In genomic region chr16:89862732-89863131, GRCh38 we compare ENCODE assay signal across 16 cellular contexts. TPM values are rescaled to one million over a fixed set of nuclear protein-coding genes. Genes with fewer than 3 reads are reported as not detected.
DNase-seq lines count a peak whose midpoint lies in the region; ATAC-seq and TF ChIP-seq lines count a peak whose summit lies in the region.
"Had no signal": no experiment of that assay in that cellular context is flagged by ENCODE, and none has a peak within 500 bp of the region (broad histone marks: within the 10 kb centered on the region; RNA-seq: fewer than 3 reads in every experiment).

No MANE protein-coding gene starts in this region.

- no peak for TF ChIP-seq CTCF in CD8-positive, alpha-beta T cell (IDR thresholded peaks at IDR 0.05)
- TF ChIP-seq CTCF in lower lobe of right lung (IDR thresholded peaks at IDR 0.05) (no peak), ovary (IDR thresholded peaks at IDR 0.05) (no peak)

- peak overlapping the region; percentile 33 for H3K4me3 Mint-ChIP-seq in activated CD8-positive, alpha-beta memory T cell treated with anti-CD3 and anti-CD28 coated beads, Interleukin-2, amount 10 ng/mL, durations not matched to agents 7 days and 5 days
- H3K4me3 Mint-ChIP-seq in CD8-positive, alpha-beta T cell, result peak overlapping the region; percentile 55
- H3K4me3 Mint-ChIP-seq in activated T-helper 2 cell treated with anti-CD3 and anti-CD28 coated beads, Interferon-gamma antibody, Interleukin-2, Interleukin-4, amounts not matched to agents 10 μg/mL and 5 μg/mL and 100 μg/mL, durations not matched to agents 14 hours and 24 hours and 36 hours (ENCODE audit: low read depth), result peak overlapping the region; percentile 69
- H3K4me3 Mint-ChIP-seq: HFFc6, neural crest cell had no signal

- DNase-seq in activated CD8-positive, alpha-beta memory T cell treated with anti-CD3 and anti-CD28 coated beads, Interleukin-2, amount 10 ng/mL, durations not matched to agents 7 days and 5 days, result no peak
- DNase-seq in activated CD8-positive, alpha-beta memory T cell treated with anti-CD3 and anti-CD28 coated beads, Interleukin-2, amount 50 U/mL, for 4 hours, result no peak
- no peak for DNase-seq in CD8-positive, alpha-beta T cell
- no peak for DNase-seq in activated T-helper 2 cell treated with anti-CD3 and anti-CD28 coated beads, Interferon-gamma antibody, Interleukin-2, Interleukin-4, amounts not matched to agents 10 μg/mL and 5 μg/mL and 100 μg/mL, durations not matched to agents 14 hours and 24 hours and 36 hours (ENCODE audit: low spot score)
- DNase-seq in lower lobe of right lung (no peak), SIG-M5 (lab: John Stamatoyannopoulos, UW) (no peak), ovary (no peak), KBM-7 (no peak)
- DNase-seq: effector CD8-positive, alpha-beta T cell; HFFc6; islet precursor cell; NCI-H1436 treated with DMSO at 0.1 percent for 48 hours; NCI-H774; Peyer's patch had no signal

- no peaks in the 10 kb centered on the region for H3K27me3 ChIP-seq in CD8-positive, alpha-beta T cell (ENCODE audit: insufficient read depth, low read length)
- no peaks in the 10 kb centered on the region for H3K27me3 ChIP-seq in lower lobe of right lung (ENCODE audit: low read depth)
- no peaks in the 10 kb centered on the region for H3K27me3 ChIP-seq in ovary
- H3K27me3 ChIP-seq: Peyer's patch had no signal

- POLR2A ChIA-PET in CD8-positive, alpha-beta T cell (lab: Charles Lee), result interaction anchor here (1.1 to 2.9 kb wide), 3 partner anchors 10 to 101 kb away, joined by 3 to 17 read pairs (median 3); partner anchors contain the start of gene TCF25

- no peaks in the 10 kb centered on the region for H3K9me3 Mint-ChIP-seq in activated CD8-positive, alpha-beta memory T cell treated with anti-CD3 and anti-CD28 coated beads, Interleukin-2, amount 10 ng/mL, durations not matched to agents 7 days and 5 days (ENCODE audit: low read depth)
- no peaks in the 10 kb centered on the region for H3K9me3 Mint-ChIP-seq in CD8-positive, alpha-beta T cell
- no peaks in the 10 kb centered on the region for H3K9me3 Mint-ChIP-seq in activated T-helper 2 cell treated with anti-CD3 and anti-CD28 coated beads, Interferon-gamma antibody, Interleukin-2, Interleukin-4, amounts not matched to agents 10 μg/mL and 5 μg/mL and 100 μg/mL, durations not matched to agents 14 hours and 24 hours and 36 hours
- H3K9me3 Mint-ChIP-seq: neural crest cell had no signal

- H3K36me3 Mint-ChIP-seq in activated CD8-positive, alpha-beta memory T cell treated with anti-CD3 and anti-CD28 coated beads, Interleukin-2, amount 10 ng/mL, durations not matched to agents 7 days and 5 days, result peaks cover 10% of the 10 kb centered on the region
- H3K36me3 Mint-ChIP-seq in CD8-positive, alpha-beta T cell, result no peaks in the 10 kb centered on the region
- H3K36me3 Mint-ChIP-seq in activated T-helper 2 cell treated with anti-CD3 and anti-CD28 coated beads, Interferon-gamma antibody, Interleukin-2, Interleukin-4, amounts not matched to agents 10 μg/mL and 5 μg/mL and 100 μg/mL, durations not matched to agents 14 hours and 24 hours and 36 hours (ENCODE audit: low read depth), result peaks cover 9% of the 10 kb centered on the region

- TF ChIP-seq EP300 in ovary (IDR thresholded peaks at IDR 0.05), result no peak

- TF ChIP-seq POLR2A in ovary (IDR thresholded peaks at IDR 0.05), result no peak

- no peak for ATAC-seq in activated CD8-positive, alpha-beta memory T cell treated with anti-CD3 and anti-CD28 coated beads, Interleukin-2, amount 10 ng/mL, durations not matched to agents 7 days and 5 days
- ATAC-seq in CD8-positive, alpha-beta T cell, result no peak
- ATAC-seq in lower lobe of right lung, result no peak

- intact Hi-C loops in CD8-positive, alpha-beta T cell (cut with DNase I, micrococcal nuclease), result loop anchor here in 1 of 2 experiments (5.0 kb wide), 1 partner anchor 45 kb away; the partner anchor contains the start of gene FANCA
- intact Hi-C loops in activated T-helper 2 cell treated with anti-CD3 and anti-CD28 coated beads, Interferon-gamma antibody, Interleukin-2, Interleukin-4, amounts not matched to agents 10 μg/mL and 5 μg/mL and 100 μg/mL, durations not matched to agents 14 hours and 24 hours and 36 hours (cut with micrococcal nuclease), result loop anchor here (5.0 kb wide), 1 partner anchor 140 kb away; the partner anchor contains the start of genes VPS9D1 and ZNF276
- intact Hi-C loops in lower lobe of right lung (cut with DNase I) (loop anchor here (10.0 kb wide), 1 partner anchor 158 kb away; the partner anchor contains the start of gene SPATA2L), ovary (cut with DNase I) (loop anchor here in 1 of 4 donors (5.0 kb wide), 1 partner anchor 155 kb away; no protein-coding TSS in a partner anchor)

- peaks cover 27% of the 10 kb centered on the region for H3K4me1 Mint-ChIP-seq in activated CD8-positive, alpha-beta memory T cell treated with anti-CD3 and anti-CD28 coated beads, Interleukin-2, amount 10 ng/mL, durations not matched to agents 7 days and 5 days
- peaks cover 29% of the 10 kb centered on the region for H3K4me1 Mint-ChIP-seq in CD8-positive, alpha-beta T cell (ENCODE audit: low read depth)
- peaks cover 29% of the 10 kb centered on the region for H3K4me1 Mint-ChIP-seq in activated T-helper 2 cell treated with anti-CD3 and anti-CD28 coated beads, Interferon-gamma antibody, Interleukin-2, Interleukin-4, amounts not matched to agents 10 μg/mL and 5 μg/mL and 100 μg/mL, durations not matched to agents 14 hours and 24 hours and 36 hours (ENCODE audit: low read depth)

- no peak overlapping the region for H3K27ac ChIP-seq in CD8-positive, alpha-beta T cell (ENCODE audit: low read depth, low read length)
- H3K27ac ChIP-seq in lower lobe of right lung (peak overlapping the region; percentile 88), ovary (no peak overlapping the region)
- H3K27ac ChIP-seq: VCaP had no signal

- peaks cover 14% of the 10 kb centered on the region for H3K27me3 Mint-ChIP-seq in activated CD8-positive, alpha-beta memory T cell treated with anti-CD3 and anti-CD28 coated beads, Interleukin-2, amount 10 ng/mL, durations not matched to agents 7 days and 5 days
- no peaks in the 10 kb centered on the region for H3K27me3 Mint-ChIP-seq in CD8-positive, alpha-beta T cell (ENCODE audit: low read depth)
- H3K27me3 Mint-ChIP-seq in activated T-helper 2 cell treated with anti-CD3 and anti-CD28 coated beads, Interferon-gamma antibody, Interleukin-2, Interleukin-4, amounts not matched to agents 10 μg/mL and 5 μg/mL and 100 μg/mL, durations not matched to agents 14 hours and 24 hours and 36 hours (ENCODE audit: low read depth), result no peaks in the 10 kb centered on the region

- in situ Hi-C loops in KBM-7 (cut with MboI; ENCODE audit: low pct_unique_long_range_greater_than_20kb, low sequenced_read_pairs), result no loop called here

- no peaks in the 10 kb centered on the region for H3K36me3 ChIP-seq in CD8-positive, alpha-beta T cell (ENCODE audit: insufficient read depth, low read length)
- H3K36me3 ChIP-seq in lower lobe of right lung (no peaks in the 10 kb centered on the region), ovary (no peaks in the 10 kb centered on the region)

- 92 to 95% (median 95%) methylated on average over 6 of the region's 6 CpGs for WGBS in ovary, 3 donors

- CTCF ChIA-PET in activated CD8-positive, alpha-beta memory T cell treated with anti-CD3 and anti-CD28 coated beads, Interleukin-2, amount 10 ng/mL, durations not matched to agents 7 days and 5 days (lab: Charles Lee), result interaction anchor here (1.0 to 5.6 kb wide), 8 partner anchors 21 to 164 kb away, joined by 3 to 93 read pairs (median 5); partner anchors contain the start of gene SPATA2L
- CTCF ChIA-PET in CD8-positive, alpha-beta T cell (lab: Charles Lee), result interaction anchor here (0.8 to 12.9 kb wide), 6 partner anchors 10 to 159 kb away, joined by 3 to 272 read pairs (median 18); partner anchors contain the start of genes SPATA2L and TCF25

- H3K9me3 ChIP-seq in CD8-positive, alpha-beta T cell (ENCODE audit: low read length), result peaks cover 4% of the 10 kb centered on the region
- H3K9me3 ChIP-seq in lower lobe of right lung (peaks cover 1% of the 10 kb centered on the region), ovary (no peaks in the 10 kb centered on the region)

- H3K4me1 ChIP-seq in CD8-positive, alpha-beta T cell (ENCODE audit: insufficient read depth, low read length), result peaks cover 30% of the 10 kb centered on the region
- H3K4me1 ChIP-seq in lower lobe of right lung (peaks cover 25% of the 10 kb centered on the region), ovary (ENCODE audit: insufficient read depth) (no peaks in the 10 kb centered on the region)

- H3K4me3 ChIP-seq in CD8-positive, alpha-beta T cell (ENCODE audit: low read depth, low read length), result no peak overlapping the region
- H3K4me3 ChIP-seq in lower lobe of right lung (no peak overlapping the region), ovary (no peak overlapping the region)
- H3K4me3 ChIP-seq: Peyer's patch had no signal

- H3K27ac Mint-ChIP-seq in activated CD8-positive, alpha-beta memory T cell treated with anti-CD3 and anti-CD28 coated beads, Interleukin-2, amount 10 ng/mL, durations not matched to agents 7 days and 5 days, result peak overlapping the region; percentile 87
- H3K27ac Mint-ChIP-seq in CD8-positive, alpha-beta T cell, result peak overlapping the region; percentile 85
- H3K27ac Mint-ChIP-seq in activated T-helper 2 cell treated with anti-CD3 and anti-CD28 coated beads, Interferon-gamma antibody, Interleukin-2, Interleukin-4, amounts not matched to agents 10 μg/mL and 5 μg/mL and 100 μg/mL, durations not matched to agents 14 hours and 24 hours and 36 hours, result peak overlapping the region; percentile 80
- H3K27ac Mint-ChIP-seq: HFFc6 had no signal

RNA-seq across cellular contexts. Expression of gene TCF25, which starts 10.7 kb away (rescaled TPM):
- 100 to 1,000 TPM; 181 to 216 TPM for total RNA-seq in activated CD8-positive, alpha-beta memory T cell treated with anti-CD3 and anti-CD28 coated beads, Interleukin-2, amount 10 ng/mL, durations not matched to agents 7 days and 5 days
- total RNA-seq in CD8-positive, alpha-beta T cell, result 100 to 1,000 TPM; 355 to 421 TPM
- total RNA-seq in activated T-helper 2 cell treated with anti-CD3 and anti-CD28 coated beads, Interferon-gamma antibody, Interleukin-2, Interleukin-4, amounts not matched to agents 10 μg/mL and 5 μg/mL and 100 μg/mL, durations not matched to agents 14 hours and 24 hours and 36 hours, result 211 and 213 TPM in 2 replicates
- total RNA-seq in lower lobe of right lung (152 TPM), ovary (100 to 1,000 TPM; 132 to 210 (median 185) TPM)
- 100 to 1,000 TPM; 122 to 186 TPM for polyA plus RNA-seq in ovary

RNA-seq across cellular contexts. Expression of gene SPIRE2, which starts 34.5 kb away (rescaled TPM):
- under 1 TPM; 0.44 to 0.80 TPM for total RNA-seq in activated CD8-positive, alpha-beta memory T cell treated with anti-CD3 and anti-CD28 coated beads, Interleukin-2, amount 10 ng/mL, durations not matched to agents 7 days and 5 days
- under 1 TPM in 1 of 2 experiments, not detected in 1; 0.76 TPM for total RNA-seq in CD8-positive, alpha-beta T cell
- 1.9 and 2.7 TPM in 2 replicates for total RNA-seq in activated T-helper 2 cell treated with anti-CD3 and anti-CD28 coated beads, Interferon-gamma antibody, Interleukin-2, Interleukin-4, amounts not matched to agents 10 μg/mL and 5 μg/mL and 100 μg/mL, durations not matched to agents 14 hours and 24 hours and 36 hours
- total RNA-seq in lower lobe of right lung (15.8 TPM), ovary (10 to 100 TPM in 1 of 7 donors, 1 to 10 TPM in 5, under 1 TPM in 1; 0.95 to 28.7 (median 6.1) TPM)
- 1 to 10 TPM; 2.5 to 2.9 TPM for polyA plus RNA-seq in ovary

RNA-seq across cellular contexts. Expression of gene FANCA, which starts 46.3 kb away (rescaled TPM):
- 100 to 1,000 TPM; 135 to 202 TPM for total RNA-seq in activated CD8-positive, alpha-beta memory T cell treated with anti-CD3 and anti-CD28 coated beads, Interleukin-2, amount 10 ng/mL, durations not matched to agents 7 days and 5 days
- total RNA-seq in CD8-positive, alpha-beta T cell, result 1 to 10 TPM; 5.6 to 7.5 TPM
- total RNA-seq in activated T-helper 2 cell treated with anti-CD3 and anti-CD28 coated beads, Interferon-gamma antibody, Interleukin-2, Interleukin-4, amounts not matched to agents 10 μg/mL and 5 μg/mL and 100 μg/mL, durations not matched to agents 14 hours and 24 hours and 36 hours, result 198 and 211 TPM in 2 replicates
- total RNA-seq in lower lobe of right lung (7.9 TPM), ovary (1 to 10 TPM in 6 of 7 donors, under 1 TPM in 1; 0.91 to 7.6 (median 5.1) TPM)
- 1 to 10 TPM; 2.0 to 2.2 TPM for polyA plus RNA-seq in ovary

RNA-seq across cellular contexts. Expression of gene MC1R, which starts 55.9 kb away (rescaled TPM):
- 1 to 10 TPM; 2.6 to 4.1 TPM for total RNA-seq in activated CD8-positive, alpha-beta memory T cell treated with anti-CD3 and anti-CD28 coated beads, Interleukin-2, amount 10 ng/mL, durations not matched to agents 7 days and 5 days
- 1 to 10 TPM; 5.4 to 6.4 TPM for total RNA-seq in CD8-positive, alpha-beta T cell
- 5.8 and 6.2 TPM in 2 replicates for total RNA-seq in activated T-helper 2 cell treated with anti-CD3 and anti-CD28 coated beads, Interferon-gamma antibody, Interleukin-2, Interleukin-4, amounts not matched to agents 10 μg/mL and 5 μg/mL and 100 μg/mL, durations not matched to agents 14 hours and 24 hours and 36 hours
- total RNA-seq in lower lobe of right lung, result 5.3 TPM
- 1 to 10 TPM; 3.6 to 8.5 (median 6.2) TPM for total RNA-seq in ovary
- 1 to 10 TPM in 1 of 2 donors, under 1 TPM in 1; 0.42 to 4.4 TPM for polyA plus RNA-seq in ovary

Comparison
In these comparisons a context has a peak if more than half of its experiments do, and no peak if none do; other contexts are left out.
1. RNA of gene FANCA, which starts 46.3 kb away (total RNA-seq): 198 to 211 TPM in activated T-helper 2 cell treated with anti-CD3 and anti-CD28 coated beads, Interferon-gamma antibody, Interleukin-2, Interleukin-4, amounts not matched to agents 10 μg/mL and 5 μg/mL and 100 μg/mL, durations not matched to agents 14 hours and 24 hours and 36 hours and 135 to 202 TPM in activated CD8-positive, alpha-beta memory T cell treated with anti-CD3 and anti-CD28 coated beads, Interleukin-2, amount 10 ng/mL, durations not matched to agents 7 days and 5 days; 7.9 TPM in lower lobe of right lung (single experiment), 5.6 to 7.5 TPM in CD8-positive, alpha-beta T cell and 0.91 to 7.6 TPM in ovary; every median in the first group is over 10 times any median in the second.
2. Peak in every context shown above with its lines, with median percentiles within 50 percentile points of each other: H3K27ac Mint-ChIP-seq and H3K4me3 Mint-ChIP-seq.